ENCODE assay signal across 10 cellular contexts in the genomic region with DNA sequence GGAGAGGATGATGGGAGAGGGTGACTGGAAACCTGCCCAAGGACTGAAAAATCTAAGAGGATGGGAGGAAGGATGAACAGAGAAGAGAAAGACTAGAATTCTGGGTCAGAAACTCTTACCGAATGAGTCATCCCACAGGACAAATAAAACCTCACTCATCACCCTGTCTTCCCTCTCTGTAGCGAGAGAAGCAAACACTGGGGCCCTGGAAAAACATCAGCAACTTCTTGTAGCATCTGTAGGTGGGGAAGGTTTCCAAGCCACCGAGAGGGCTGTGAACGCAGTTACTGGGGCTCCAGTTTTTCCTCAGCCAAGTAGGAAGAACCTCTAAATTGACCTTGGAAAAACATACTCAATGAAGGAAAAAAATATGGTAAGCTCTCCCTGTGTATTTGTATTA.
A peak's percentile ranks its signal among the peaks of the same experiment; 100 is the strongest.
DNase-seq lines count a peak whose midpoint lies in the region; ATAC-seq and TF ChIP-seq lines count a peak whose summit lies in the region.
"Had no signal": no experiment of that assay in that cellular context is flagged by ENCODE, and none has a peak within 500 bp of the region (broad histone marks: within the 10 kb centered on the region; RNA-seq: fewer than 3 reads in every experiment).

No MANE protein-coding gene starts in this region.

- H4K20me1 ChIP-seq in GM23338 (replicated peaks; ENCODE audit: insufficient read depth) = no peaks in the 10 kb centered on the region

- no peaks in the 10 kb centered on the region for H3K79me2 ChIP-seq in GM23338 (replicated peaks; ENCODE audit: insufficient read depth)

- no peaks in the 10 kb centered on the region for H3K9me3 ChIP-seq in heart left ventricle
- H3K9me3 ChIP-seq: ascending aorta had no signal

- no peak for TF ChIP-seq POLR2A in heart left ventricle (IDR thresholded peaks at IDR 0.05)

- no peaks in the 10 kb centered on the region for H3K9me2 ChIP-seq in GM23338 (ENCODE audit: insufficient read depth)

- peaks cover 1% of the 10 kb centered on the region for H3K27me3 Mint-ChIP-seq in GM23338 (ENCODE audit: insufficient read depth, low read depth, poor library complexity)
- no peaks in the 10 kb centered on the region for H3K27me3 Mint-ChIP-seq in effector memory CD8-positive, alpha-beta T cell
- H3K27me3 Mint-ChIP-seq in activated CD8-positive, alpha-beta T cell treated with anti-CD3 and anti-CD28 coated beads, Interleukin-2, amount 10 ng/mL, durations not matched to agents 7 days and 5 days (ENCODE audit: low read depth) = no peaks in the 10 kb centered on the region

- peak; percentile 52 for ATAC-seq in GM23338
- peak; percentile 57 to 78 (median 70) for ATAC-seq in heart left ventricle
- ATAC-seq in effector memory CD8-positive, alpha-beta T cell (replicated peaks) = no peak
- ATAC-seq in HG03280 (IDR thresholded peaks at IDR 0.05; ENCODE audit: unreplicated experiment) = no peak
- no peak for ATAC-seq in activated CD8-positive, alpha-beta T cell treated with anti-CD3 and anti-CD28 coated beads, Interleukin-2, amount 10 ng/mL, durations not matched to agents 7 days and 5 days

- H3K36me3 ChIP-seq in GM23338 (ENCODE audit: insufficient read depth) = no peaks in the 10 kb centered on the region
- H3K36me3 ChIP-seq in heart left ventricle = no peaks in the 10 kb centered on the region
- H3K36me3 ChIP-seq: ascending aorta had no signal

- 48 to 71% (median 60%) methylated on average over 4 of the region's 4 CpGs for WGBS in heart left ventricle, 4 donors

- H3K4me1 ChIP-seq in GM23338 (ENCODE audit: insufficient read depth) = peaks cover 8% of the 10 kb centered on the region; the same call in 1 of the 2 replicates
- peaks cover 0 to 26% (median 4%) of the 10 kb centered on the region in 12 donors for H3K4me1 ChIP-seq in heart left ventricle

- TF ChIP-seq CTCF in GM23338 (conservative IDR thresholded peaks at IDR 0.05; ENCODE audit: low read depth in 2 of 2) = no peak
- TF ChIP-seq CTCF in heart left ventricle (IDR thresholded peaks at IDR 0.05) = no peak

- POLR2A ChIA-PET in activated CD8-positive, alpha-beta T cell treated with anti-CD3 and anti-CD28 coated beads, Interleukin-2, amount 10 ng/mL, durations not matched to agents 7 days and 5 days (lab: Charles Lee) = no interaction called here

- no peaks in the 10 kb centered on the region for H3K27me3 ChIP-seq in GM23338 (ENCODE audit: insufficient read depth)
- no peaks in the 10 kb centered on the region for H3K27me3 ChIP-seq in heart left ventricle
- H3K27me3 ChIP-seq: ascending aorta had no signal

- H3F3A ChIP-seq in GM23338 (replicated peaks; ENCODE audit: low read depth) = no peaks in the 10 kb centered on the region

- no peaks in the 10 kb centered on the region for H3K9me3 Mint-ChIP-seq in GM23338
- no peaks in the 10 kb centered on the region for H3K9me3 Mint-ChIP-seq in effector memory CD8-positive, alpha-beta T cell
- no peaks in the 10 kb centered on the region for H3K9me3 Mint-ChIP-seq in activated CD8-positive, alpha-beta T cell treated with anti-CD3 and anti-CD28 coated beads, Interleukin-2, amount 10 ng/mL, durations not matched to agents 7 days and 5 days (ENCODE audit: insufficient read depth)

- no peak overlapping the region for H3K4me3 Mint-ChIP-seq in GM23338
- no peak overlapping the region for H3K4me3 Mint-ChIP-seq in effector memory CD8-positive, alpha-beta T cell
- H3K4me3 Mint-ChIP-seq in activated CD8-positive, alpha-beta T cell treated with anti-CD3 and anti-CD28 coated beads, Interleukin-2, amount 10 ng/mL, durations not matched to agents 7 days and 5 days = no peak overlapping the region

- intact Hi-C loops in heart left ventricle (cut with DNase I) = loop anchor here in 1 of 10 donors (5.0 kb wide), 1 partner anchor 164 kb away; no protein-coding TSS in a partner anchor

- no peak overlapping the region for H3K27ac Mint-ChIP-seq in GM23338
- H3K27ac Mint-ChIP-seq in effector memory CD8-positive, alpha-beta T cell = no peak overlapping the region
- no peak overlapping the region for H3K27ac Mint-ChIP-seq in activated CD8-positive, alpha-beta T cell treated with anti-CD3 and anti-CD28 coated beads, Interleukin-2, amount 10 ng/mL, durations not matched to agents 7 days and 5 days

- H3K36me3 Mint-ChIP-seq in GM23338 (ENCODE audit: low read depth) = no peaks in the 10 kb centered on the region
- peaks cover 7% of the 10 kb centered on the region for H3K36me3 Mint-ChIP-seq in effector memory CD8-positive, alpha-beta T cell (ENCODE audit: insufficient read depth)
- H3K36me3 Mint-ChIP-seq in activated CD8-positive, alpha-beta T cell treated with anti-CD3 and anti-CD28 coated beads, Interleukin-2, amount 10 ng/mL, durations not matched to agents 7 days and 5 days (ENCODE audit: low read depth) = no peaks in the 10 kb centered on the region

- H3K27ac ChIP-seq in GM23338 (ENCODE audit: low read depth) (no peak overlapping the region), heart left ventricle (peak overlapping the region in 5 of 12 donors; percentile 28 to 77 (median 51))
- H3K27ac ChIP-seq: ascending aorta had no signal

- DNase-seq in GM23338 (ENCODE audit: low spot score) = peak; percentile 4
- DNase-seq in RPMI7951 (ENCODE audit: low read depth) = peak; percentile 77
- DNase-seq in heart left ventricle = peak in 3 of 5 donors; percentile 36 to 48 (median 45)
- DNase-seq in stromal cell of bone marrow (ENCODE audit: low read depth) = peak; percentile 64
- DNase-seq in effector memory CD8-positive, alpha-beta T cell = no peak
- no peak for DNase-seq in stimulated activated CD8-positive, alpha-beta memory T cell treated with anti-CD3 and anti-CD28 coated beads, Interleukin-4, amount 100 ng/mL, for 48 hours
- DNase-seq in activated CD8-positive, alpha-beta T cell treated with anti-CD3 and anti-CD28 coated beads, Interleukin-2, amount 10 ng/mL, durations not matched to agents 7 days and 5 days = no peak
- DNase-seq: NCI-H187 had no signal

- H3K4me1 Mint-ChIP-seq in GM23338 = peaks cover 10% of the 10 kb centered on the region
- H3K4me1 Mint-ChIP-seq in effector memory CD8-positive, alpha-beta T cell (ENCODE audit: low read depth in 2 of 2) = peaks cover 14 to 19% of the 10 kb centered on the region in 2 donors
- peaks cover 19% of the 10 kb centered on the region for H3K4me1 Mint-ChIP-seq in activated CD8-positive, alpha-beta T cell treated with anti-CD3 and anti-CD28 coated beads, Interleukin-2, amount 10 ng/mL, durations not matched to agents 7 days and 5 days (ENCODE audit: low read depth)

- CTCF ChIA-PET in activated CD8-positive, alpha-beta T cell treated with anti-CD3 and anti-CD28 coated beads, Interleukin-2, amount 10 ng/mL, durations not matched to agents 7 days and 5 days (lab: Charles Lee) = interaction anchor here (0.9 to 1.3 kb wide), 2 partner anchors 63 to 1240 kb away, joined by 3 read pairs; no protein-coding TSS in a partner anchor

- H3K4me3 ChIP-seq in GM23338 (no peak overlapping the region), heart left ventricle (peak overlapping the region in 1 of 12 donors; percentile 24)
- H3K4me3 ChIP-seq: ascending aorta had no signal

- no peak overlapping the region for H3K4me2 ChIP-seq in GM23338

- H2AFZ ChIP-seq in GM23338 = no peak overlapping the region

Comparison
In these comparisons a context has a peak if more than half of its experiments do, and no peak if none do; other contexts are left out.
1. ATAC-seq: peak in GM23338 (single experiment) and heart left ventricle (4 of 4); none in effector memory CD8-positive, alpha-beta T cell (single experiment), HG03280 (single experiment) and activated CD8-positive, alpha-beta T cell treated with anti-CD3 and anti-CD28 coated beads, Interleukin-2, amount 10 ng/mL, durations not matched to agents 7 days and 5 days (single experiment).
2. DNase-seq: peak in GM23338 (single experiment), RPMI7951 (single experiment), heart left ventricle (3 of 5) and stromal cell of bone marrow (single experiment); none in effector memory CD8-positive, alpha-beta T cell (0 of 3), stimulated activated CD8-positive, alpha-beta memory T cell treated with anti-CD3 and anti-CD28 coated beads, Interleukin-4, amount 100 ng/mL, for 48 hours (single experiment) and activated CD8-positive, alpha-beta T cell treated with anti-CD3 and anti-CD28 coated beads, Interleukin-2, amount 10 ng/mL, durations not matched to agents 7 days and 5 days (single experiment).